Comparison of ENCODE assay signal across 11 cellular contexts in the genomic region with DNA sequence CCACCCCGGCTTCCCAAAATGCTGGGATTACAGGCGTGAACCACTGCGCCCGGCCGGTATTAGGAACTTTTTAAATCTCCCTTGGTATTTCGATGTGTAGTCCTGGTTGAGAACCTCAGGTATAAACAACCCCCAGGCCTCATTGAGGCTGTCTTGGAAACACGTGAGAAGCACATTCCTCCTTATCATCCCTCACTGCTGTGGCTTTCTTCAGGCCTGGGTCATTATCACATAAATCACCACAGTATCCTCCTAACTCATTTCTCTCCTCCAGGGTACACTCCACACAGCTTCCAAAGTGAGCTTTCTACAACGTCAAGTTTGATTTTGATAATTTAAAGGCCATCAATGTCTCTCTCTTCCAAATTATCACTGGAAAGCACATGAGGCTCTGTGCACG.
"Had no signal": no experiment of that assay in that cellular context is flagged by ENCODE, and none has a peak within 500 bp of the region (broad histone marks: within the 10 kb centered on the region; RNA-seq: fewer than 3 reads in every experiment).

No MANE protein-coding gene starts in this region.

- H3K36me3 ChIP-seq: HAP-1 had no signal

- H3K9me3 Mint-ChIP-seq: GM23338 had no signal

- H3K4me1 Mint-ChIP-seq: GM23338, H9 had no signal

- H3K9ac ChIP-seq: GM23248 had no signal

- FAIRE-seq: H1, H54 had no signal

- H3K4me2 ChIP-seq: GM23338 had no signal

- H3K27ac ChIP-seq: GM23248 had no signal

- DNase-seq: GM23248, GOT3, H7, H9, HCEC 1CT, HFFc6 had no signal

- H3K4me3 Mint-ChIP-seq: GM23338, H9, HFFc6 had no signal

- H3K4me3 ChIP-seq: GM23248, GM23338, HAP-1 had no signal

- H3K27ac Mint-ChIP-seq: GM23338, HFFc6 had no signal

- ATAC-seq: GM23338, HCT116 had no signal

- H2AFZ ChIP-seq: GM23248, GM23338 had no signal

- H3K4me1 ChIP-seq: HAP-1 had no signal
